ENCODE assay signal across 22 cellular contexts in the genomic region with DNA sequence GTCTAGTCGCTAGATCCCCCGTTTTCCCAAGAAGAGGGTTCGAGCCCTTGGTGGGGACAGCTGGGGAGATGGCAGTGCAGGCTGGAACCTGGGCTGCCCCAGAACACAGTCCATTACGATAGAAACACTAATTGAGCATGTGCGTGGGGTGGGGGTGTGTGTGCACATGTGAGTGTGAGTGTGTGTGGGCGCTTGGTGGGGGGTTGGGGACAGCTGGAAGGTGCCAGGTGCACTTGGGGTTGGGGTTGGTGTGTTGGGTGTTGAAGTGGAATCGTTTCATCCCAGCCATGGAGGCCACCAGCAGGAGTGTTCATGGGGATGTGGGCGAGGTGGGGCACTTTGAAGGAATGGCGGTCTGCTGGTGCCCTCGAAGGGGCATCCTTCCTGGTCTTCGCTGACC. TPM values are rescaled to one million over a fixed set of nuclear protein-coding genes. Genes with fewer than 3 reads are reported as not detected.
DNase-seq lines count a peak whose midpoint lies in the region; ATAC-seq, FAIRE-seq and TF ChIP-seq lines count a peak whose summit lies in the region.
"Had no signal": no experiment of that assay in that cellular context is flagged by ENCODE, and none has a peak within 500 bp of the region (broad histone marks: within the 10 kb centered on the region; RNA-seq: fewer than 3 reads in every experiment).

No MANE protein-coding gene starts in this region.

- TF ChIP-seq CTCF in RWPE1 (conservative IDR thresholded peaks at IDR 0.05; ENCODE audit: low read depth) (no peak), nephron progenitor cell (IDR thresholded peaks at IDR 0.05) (no peak), kidney (IDR thresholded peaks at IDR 0.05; ENCODE audit: borderline replicate concordance, extremely low read depth, insufficient read depth) (no peak)

- H3K4me1 ChIP-seq in kidney (ENCODE audit: control insufficient read depth in 1 of 2, insufficient read depth in 1 of 2, low read depth in 1 of 2, low read length in 2 of 2): peaks cover 0 to 8% of the 10 kb centered on the region in 2 donors
- H3K4me1 ChIP-seq: BLaER1 had no signal

- POLR2A ChIA-PET in RWPE1 (lab: Yijun Ruan, JAX; ENCODE audit: low non-redundant PET): no interaction called here

- H3K4me3 ChIP-seq in H7 (ENCODE audit: insufficient read depth, low read depth, low read length): no peak overlapping the region
- H3K4me3 ChIP-seq in kidney (ENCODE audit: low read length in 2 of 2): no peak overlapping the region
- H3K4me3 ChIP-seq: BLaER1 had no signal

- H3K9me3 Mint-ChIP-seq in nephron progenitor cell: no peaks in the 10 kb centered on the region
- peaks cover 3 to 4% of the 10 kb centered on the region in 2 donors for H3K9me3 Mint-ChIP-seq in stimulated activated naive B cell treated with anti-CD40 and anti-IgM and Interleukin-4, amounts not matched to agents 10 μg/mL and 1 μg/mL and 100 μg/mL, for 72 hours

- intact Hi-C loops in kidney (cut with DNase I): no loop called here

- H3K36me3 ChIP-seq in H7 (replicated peaks; ENCODE audit: control insufficient read depth, insufficient read depth, low read length) (peaks cover 6% of the 10 kb centered on the region), kidney (ENCODE audit: control insufficient read depth in 1 of 2, insufficient read depth in 2 of 2, low read length in 2 of 2) (peaks cover 8 to 23% of the 10 kb centered on the region in 2 donors)

- CTCF ChIA-PET in RWPE1 (lab: Yijun Ruan, JAX): interaction anchor here (0.8 to 2.1 kb wide), 5 partner anchors 10 to 244 kb away, joined by 3 to 13 read pairs (median 5); a partner anchor contains a TSS

- H3K9me3 ChIP-seq in kidney (ENCODE audit: control insufficient read depth in 1 of 2, low read length in 2 of 2): no peaks in the 10 kb centered on the region

- H3K27ac ChIP-seq in RWPE1 (peak overlapping the region; percentile 9; the same call in 1 of the 2 replicates), kidney (ENCODE audit: low read depth in 2 of 2, low read length in 2 of 2) (no peak overlapping the region)
- H3K27ac ChIP-seq: BLaER1 had no signal

- no peaks in the 10 kb centered on the region for H3K27me3 Mint-ChIP-seq in nephron progenitor cell (ENCODE audit: low read depth, poor library complexity)
- peaks cover 4 to 8% of the 10 kb centered on the region in 2 donors for H3K27me3 Mint-ChIP-seq in stimulated activated naive B cell treated with anti-CD40 and anti-IgM and Interleukin-4, amounts not matched to agents 10 μg/mL and 1 μg/mL and 100 μg/mL, for 72 hours
- H3K27me3 Mint-ChIP-seq: CD4-positive, alpha-beta memory T cell had no signal

- H3K9ac ChIP-seq in kidney (ENCODE audit: low read length in 2 of 2): no peak overlapping the region
- H3K9ac ChIP-seq: BLaER1 had no signal

- H3K4me1 Mint-ChIP-seq in nephron progenitor cell: peaks cover 20% of the 10 kb centered on the region
- peaks cover 4 to 5% of the 10 kb centered on the region in 2 donors for H3K4me1 Mint-ChIP-seq in stimulated activated naive B cell treated with anti-CD40 and anti-IgM and Interleukin-4, amounts not matched to agents 10 μg/mL and 1 μg/mL and 100 μg/mL, for 72 hours

- peaks cover 48% of the 10 kb centered on the region for H3K36me3 Mint-ChIP-seq in nephron progenitor cell (ENCODE audit: low read depth)
- H3K36me3 Mint-ChIP-seq in stimulated activated naive B cell treated with anti-CD40 and anti-IgM and Interleukin-4, amounts not matched to agents 10 μg/mL and 1 μg/mL and 100 μg/mL, for 72 hours: peaks cover 35 to 45% of the 10 kb centered on the region in 2 donors

- FAIRE-seq in kidney (lab: Jason Lieb, UNC): no peak
- FAIRE-seq: A204.1, GM12892, GM18507, HTR-8/SVneo had no signal

- DNase-seq in H7 (peak; percentile 33), RWPE1 (ENCODE audit: low spot score) (no peak), nephron progenitor cell (no peak), kidney (no peak)
- no peak for DNase-seq in stimulated activated naive B cell treated with anti-CD40 and anti-IgM and Interleukin-4, amounts not matched to agents 10 μg/mL and 1 μg/mL and 100 μg/mL, for 72 hours
- DNase-seq in activated CD4-positive, alpha-beta T cell treated with anti-CD3 and anti-CD28 coated beads for 48 hours: no peak
- DNase-seq: CD4-positive, alpha-beta memory T cell; DMS153; DMS79; GDM1; GOT3; H9; KG1 had no signal

- H3K27me3 ChIP-seq in H7 (ENCODE audit: control insufficient read depth, insufficient read depth, low read length): no peaks in the 10 kb centered on the region

- H3K4me3 Mint-ChIP-seq in nephron progenitor cell: no peak overlapping the region
- H3K4me3 Mint-ChIP-seq in stimulated activated naive B cell treated with anti-CD40 and anti-IgM and Interleukin-4, amounts not matched to agents 10 μg/mL and 1 μg/mL and 100 μg/mL, for 72 hours: no peak overlapping the region
- H3K4me3 Mint-ChIP-seq: CD14-positive monocyte; CD4-positive, alpha-beta memory T cell; H9 had no signal

- H3K27ac Mint-ChIP-seq in nephron progenitor cell: peak overlapping the region; percentile 13
- peak overlapping the region; percentile 56 for H3K27ac Mint-ChIP-seq in stimulated activated naive B cell treated with anti-CD40 and anti-IgM and Interleukin-4, amounts not matched to agents 10 μg/mL and 1 μg/mL and 100 μg/mL, for 72 hours
- H3K27ac Mint-ChIP-seq: CD14-positive monocyte; CD4-positive, alpha-beta memory T cell; IgD-negative memory B cell had no signal

- ATAC-seq in stimulated activated naive B cell treated with anti-CD40 and anti-IgM and Interleukin-4, amounts not matched to agents 10 μg/mL and 1 μg/mL and 100 μg/mL, for 72 hours (replicated peaks): no peak
- no peak for ATAC-seq in GM19351 (IDR thresholded peaks at IDR 0.05; ENCODE audit: unreplicated experiment)

RNA-seq across cellular contexts. Expression of a gene that starts 18.1 kb away (rescaled TPM):
- 3.2 and 6.1 TPM in 2 replicates for total RNA-seq in H7 (2014; rRNA removed; shearing (Covaris generic))
- total RNA-seq in kidney: 0.38 TPM
- 1.7 TPM for polyA plus RNA-seq in kidney (ENCODE audit: insufficient read depth, low read depth, low replicate concordance)
- total RNA-seq: Daoy had no signal
- polyA plus RNA-seq: CD14-positive monocyte; CD4-positive, alpha-beta memory T cell had no signal

RNA-seq across cellular contexts. Expression of a gene that starts 46.8 kb away (rescaled TPM):
- 127 and 173 TPM in 2 replicates for total RNA-seq in H7 (2014; rRNA removed; shearing (Covaris generic))
- 34.1 TPM for total RNA-seq in kidney
- polyA plus RNA-seq in kidney (ENCODE audit: insufficient read depth, low read depth, low replicate concordance): 57.9 TPM
